8 cellular contexts compared by ENCODE assay signal in genomic region chr18:77063256-77063655, GRCh38.
DNase-seq lines count a peak whose midpoint lies in the region; ATAC-seq, FAIRE-seq and TF ChIP-seq lines count a peak whose summit lies in the region.

No MANE protein-coding gene starts in this region.

- FAIRE-seq in H54 (lab: Jason Lieb, UNC): no peak

- WGBS in heart right ventricle, 2 donors: 79 to 88% methylated on average over 7 of the region's 7 CpGs

- H3K36me3 ChIP-seq in heart right ventricle: peaks cover 0 to 20% (median 0%) of the 10 kb centered on the region in 9 donors

- no peaks in the 10 kb centered on the region for H3K9me3 ChIP-seq in heart right ventricle

- DNase-seq in heart right ventricle (no peak), Right ventricle myocardium superior (no peak), UCSD-AML1 (lab: John Stamatoyannopoulos, UW; ENCODE audit: unreplicated experiment) (peak; percentile 57), caudate nucleus (lab: John Stamatoyannopoulos, UW) (no peak), amniotic stem cell (lab: John Stamatoyannopoulos, UW) (no peak), H54 (ENCODE audit: insufficient read length, low spot score) (no peak)
- DNase-seq in stimulated activated CD4-positive, alpha-beta T cell treated with anti-CD3 and anti-CD28 coated beads, TNF-alpha, amount 100 ng/mL, for 24 hours (ENCODE audit: low read depth in 3 of 3): peak; percentile 62 to 75 (median 69)

- ATAC-seq in heart right ventricle (no peak), Right ventricle myocardium superior (ENCODE audit: poor library complexity) (no peak), HG03442 (IDR thresholded peaks at IDR 0.05; ENCODE audit: unreplicated experiment) (peak; percentile 35)

- intact Hi-C loops in heart right ventricle (cut with DNase I) (loop anchor here in 1 of 10 donors (10.0 kb wide), 1 partner anchor 152 kb away; no protein-coding TSS in a partner anchor), Right ventricle myocardium superior (cut with DNase I) (no loop called here)

- H3K4me3 ChIP-seq in heart right ventricle: no peak overlapping the region

- peaks cover under 1 to 96% (median 42%) of the 10 kb centered on the region in 9 donors for H3K4me1 ChIP-seq in heart right ventricle

- TF ChIP-seq POLR2A in H54 (IDR thresholded peaks at IDR 0.05; ENCODE audit: low read depth, low read length): no peak

- H3K27me3 ChIP-seq in heart right ventricle: no peaks in the 10 kb centered on the region

- H3K27ac ChIP-seq in heart right ventricle (peak overlapping the region in 6 of 10 donors; percentile 35 to 91 (median 58)), caudate nucleus (ENCODE audit: low read depth, low read length) (peak overlapping the region; percentile 46)

- TF ChIP-seq CTCF in heart right ventricle (IDR thresholded peaks at IDR 0.05): no peak

Comparison
In these comparisons a context has a peak if more than half of its experiments do, and no peak if none do; other contexts are left out.
1. DNase-seq: peak in UCSD-AML1 (single experiment) and stimulated activated CD4-positive, alpha-beta T cell treated with anti-CD3 and anti-CD28 coated beads, TNF-alpha, amount 100 ng/mL, for 24 hours (3 of 3); none in heart right ventricle (0 of 2), Right ventricle myocardium superior (single experiment), caudate nucleus (0 of 61), amniotic stem cell (single experiment) and H54 (single experiment).